ENCODE assay signal across 8 cellular contexts in genomic region chr17:76734080-76734840, GRCh38. TPM values are rescaled to one million over a fixed set of nuclear protein-coding genes. Genes with fewer than 3 reads are reported as not detected.
DNase-seq lines count a peak whose midpoint lies in the region; TF ChIP-seq lines count a peak whose summit lies in the region.

No MANE protein-coding gene starts in this region.

- TF ChIP-seq CTCF in OCI-LY1 (IDR thresholded peaks at IDR 0.05; ENCODE audit: low read length) (no peak), parathyroid adenoma (IDR thresholded peaks at IDR 0.05) (no peak)

- H3F3A ChIP-seq in OCI-LY1 (ENCODE audit: insufficient read depth, low read length) = peaks cover 31% of the 10 kb centered on the region

- DNase-seq in stimulated activated CD4-positive, alpha-beta T cell treated with anti-CD3 and anti-CD28 coated beads, Interleukin-2, amount 100 ng/mL, for 24 hours = no peak
- DNase-seq in NCI-H1092 (lab: John Stamatoyannopoulos, UW) (no peak), DMS79 (lab: John Stamatoyannopoulos, UW) (no peak), GDM1 (lab: John Stamatoyannopoulos, UW) (no peak)

- peak overlapping the region; percentile 96 for H3K27ac ChIP-seq in OCI-LY1 (ENCODE audit: low read depth, low read length, poor library complexity, severe bottlenecking)
- H3K27ac ChIP-seq in ectodermal cell (ENCODE audit: insufficient read depth, low read depth, low read length, poor library complexity, severe bottlenecking) = no peak overlapping the region
- no peak overlapping the region for H3K27ac ChIP-seq in parathyroid adenoma

- peak overlapping the region; percentile 100 for H3K9ac ChIP-seq in OCI-LY1 (ENCODE audit: low read length)
- H3K9ac ChIP-seq in parathyroid adenoma = no peak overlapping the region

- no peak overlapping the region for H2AFZ ChIP-seq in OCI-LY1 (ENCODE audit: low read length)
- no peak overlapping the region for H2AFZ ChIP-seq in parathyroid adenoma

- H3K9me3 ChIP-seq in OCI-LY1 (ENCODE audit: low read length) (no peaks in the 10 kb centered on the region), ectodermal cell (ENCODE audit: control insufficient read depth, low read length) (no peaks in the 10 kb centered on the region), parathyroid adenoma (ENCODE audit: control insufficient read depth, low read length) (no peaks in the 10 kb centered on the region)

- H3K4me3 ChIP-seq in OCI-LY1 (ENCODE audit: low read depth, low read length, poor library complexity, severe bottlenecking) = peak overlapping the region; percentile 96
- peak overlapping the region; percentile 98 for H3K4me3 ChIP-seq in ectodermal cell (ENCODE audit: insufficient read depth, low read depth, low read length)
- peak overlapping the region; percentile 97 for H3K4me3 ChIP-seq in parathyroid adenoma (ENCODE audit: low read depth, low read length)

- H4K20me1 ChIP-seq in OCI-LY1 (ENCODE audit: insufficient read depth, low read length) = no peaks in the 10 kb centered on the region

- H3K27me3 ChIP-seq in OCI-LY1 (ENCODE audit: insufficient read depth, low read length) = no peaks in the 10 kb centered on the region
- H3K27me3 ChIP-seq in ectodermal cell (ENCODE audit: control insufficient read depth, insufficient read depth, low read length, poor library complexity, severe bottlenecking) = no peaks in the 10 kb centered on the region
- H3K27me3 ChIP-seq in parathyroid adenoma (ENCODE audit: control insufficient read depth, insufficient read depth, low read length) = no peaks in the 10 kb centered on the region

- H3K36me3 ChIP-seq in OCI-LY1 (ENCODE audit: insufficient read depth, low read length) (peaks cover 71% of the 10 kb centered on the region), ectodermal cell (ENCODE audit: control insufficient read depth, insufficient read depth, low read length) (peaks cover 34% of the 10 kb centered on the region), parathyroid adenoma (ENCODE audit: control insufficient read depth, insufficient read depth, low read length) (no peaks in the 10 kb centered on the region)

- H3K4me1 ChIP-seq in OCI-LY1 (ENCODE audit: insufficient read depth, low read length, severe bottlenecking) (peaks cover 59% of the 10 kb centered on the region), ectodermal cell (ENCODE audit: control insufficient read depth, insufficient read depth, low read length) (peaks cover 21% of the 10 kb centered on the region), parathyroid adenoma (peaks cover 15% of the 10 kb centered on the region)

- H3K4me2 ChIP-seq in OCI-LY1 (ENCODE audit: low read length) (peak overlapping the region; percentile 89), parathyroid adenoma (ENCODE audit: low read length) (peak overlapping the region; percentile 87)

- peaks cover 43% of the 10 kb centered on the region for H3K79me2 ChIP-seq in OCI-LY1 (ENCODE audit: insufficient read depth, low read length)
- peaks cover 18% of the 10 kb centered on the region for H3K79me2 ChIP-seq in parathyroid adenoma

- 79 to 80% methylated on average over 5 to 7 of the region's 8 CpGs for WGBS in ectodermal cell, 2 experiments

- peak; percentile 14 for TF ChIP-seq POLR2A in GM19099 (IDR thresholded peaks at IDR 0.05; ENCODE audit: extremely low read depth, insufficient read length, low read depth)

- H3K9me2 ChIP-seq in OCI-LY1 (ENCODE audit: low read depth, low read length) = no peaks in the 10 kb centered on the region

RNA-seq across cellular contexts. Expression of gene SRSF2, which starts 2.9 kb away (rescaled TPM):
- polyA plus RNA-seq in ectodermal cell (2013, experiment 1 of 4) = 361 TPM
- 448 TPM for polyA plus RNA-seq in ectodermal cell (2013, experiment 2 of 4)
- 283 TPM for polyA plus RNA-seq in ectodermal cell (2013, experiment 3 of 4)
- 313 TPM for polyA plus RNA-seq in ectodermal cell (2013, experiment 4 of 4)

RNA-seq across cellular contexts. Expression of gene MFSD11, which starts 3.7 kb away (rescaled TPM):
- polyA plus RNA-seq in ectodermal cell (2013, experiment 1 of 4) = 25.4 TPM
- 28.6 TPM for polyA plus RNA-seq in ectodermal cell (2013, experiment 2 of 4)
- 21.2 TPM for polyA plus RNA-seq in ectodermal cell (2013, experiment 3 of 4)
- polyA plus RNA-seq in ectodermal cell (2013, experiment 4 of 4) = 21.6 TPM

RNA-seq across cellular contexts. Expression of gene METTL23, which starts 7.6 kb away (rescaled TPM):
- polyA plus RNA-seq in ectodermal cell (2013, experiment 1 of 4) = 32.4 TPM
- polyA plus RNA-seq in ectodermal cell (2013, experiment 2 of 4) = 32.8 TPM
- polyA plus RNA-seq in ectodermal cell (2013, experiment 3 of 4) = 33.7 TPM
- 34.9 TPM for polyA plus RNA-seq in ectodermal cell (2013, experiment 4 of 4)

RNA-seq across cellular contexts. Expression of gene JMJD6, which starts 7.9 kb away (rescaled TPM):
- polyA plus RNA-seq in ectodermal cell (2013, experiment 1 of 4) = 15.1 TPM
- 13.1 TPM for polyA plus RNA-seq in ectodermal cell (2013, experiment 2 of 4)
- polyA plus RNA-seq in ectodermal cell (2013, experiment 3 of 4) = 14.4 TPM
- 15.0 TPM for polyA plus RNA-seq in ectodermal cell (2013, experiment 4 of 4)

RNA-seq across cellular contexts. Expression of gene MXRA7, which starts 23.5 kb away (rescaled TPM):
- 26.4 TPM for polyA plus RNA-seq in ectodermal cell (2013, experiment 1 of 4)
- 34.2 TPM for polyA plus RNA-seq in ectodermal cell (2013, experiment 2 of 4)
- polyA plus RNA-seq in ectodermal cell (2013, experiment 3 of 4) = 33.5 TPM
- 34.8 TPM for polyA plus RNA-seq in ectodermal cell (2013, experiment 4 of 4)
